ENCODE assay signal across 12 cellular contexts in genomic region chr19:42466521-42467436, GRCh38. TPM values are rescaled to one million over a fixed set of nuclear protein-coding genes. Genes with fewer than 3 reads are reported as not detected.
DNase-seq lines count a peak whose midpoint lies in the region; FAIRE-seq and TF ChIP-seq lines count a peak whose summit lies in the region.
"Had no signal": no experiment of that assay in that cellular context is flagged by ENCODE, and none has a peak within 500 bp of the region (broad histone marks: within the 10 kb centered on the region; RNA-seq: fewer than 3 reads in every experiment).

No MANE protein-coding gene starts in this region.

- peaks cover 8% of the 10 kb centered on the region for H4K20me1 ChIP-seq in smooth muscle cell (ENCODE audit: low read depth)

- peak; percentile 30 for DNase-seq in GM13977 (ENCODE audit: low spot score)
- DNase-seq in NCI-H526 treated with DMSO at 0.1 percent for 48 hours (lab: John Stamatoyannopoulos, UW), result peak; percentile 21
- DNase-seq in endothelial cell (ENCODE audit: low spot score), result no peak
- no peak for DNase-seq in smooth muscle cell (lab: John Stamatoyannopoulos, UW; ENCODE audit: unreplicated experiment)
- DNase-seq in DMS53 (lab: John Stamatoyannopoulos, UW), result no peak
- no peak for DNase-seq in AML-193 (lab: John Stamatoyannopoulos, UW)
- DNase-seq in frontal cortex (ENCODE audit: low spot score in 2 of 2), result no peak
- no peak for DNase-seq in HAP-1 (ENCODE audit: low spot score in 2 of 2)
- DNase-seq: amniotic stem cell, WERI-Rb-1 had no signal

- peak overlapping the region; percentile 51 for H3K27ac ChIP-seq in smooth muscle cell (ENCODE audit: low read depth)
- H3K27ac ChIP-seq: WERI-Rb-1 had no signal

- H3K9ac ChIP-seq in smooth muscle cell (ENCODE audit: low read depth), result no peak overlapping the region

- no peak for FAIRE-seq in frontal cortex (lab: Jason Lieb, UNC)
- FAIRE-seq: HTR-8/SVneo had no signal

- TF ChIP-seq CTCF in GM13977 (IDR thresholded peaks at IDR 0.05; ENCODE audit: extremely low read depth, insufficient read depth, missing control alignments) (no peak), endothelial cell (IDR thresholded peaks at IDR 0.05; ENCODE audit: unreplicated experiment) (no peak), smooth muscle cell (IDR thresholded peaks at IDR 0.05; ENCODE audit: borderline replicate concordance, insufficient read depth, poor library complexity, severe bottlenecking) (no peak)

- H3K27me3 Mint-ChIP-seq in endothelial cell (ENCODE audit: unreplicated experiment), result peaks cover 3% of the 10 kb centered on the region

- no peaks in the 10 kb centered on the region for H3K9me3 Mint-ChIP-seq in endothelial cell (ENCODE audit: unreplicated experiment)

- H3F3A ChIP-seq in smooth muscle cell (ENCODE audit: low read depth), result peaks cover 11% of the 10 kb centered on the region

- H3K79me2 ChIP-seq in smooth muscle cell (ENCODE audit: low read depth), result no peaks in the 10 kb centered on the region

- 61% methylated on average over 6 of the region's 6 CpGs for WGBS in smooth muscle cell (ENCODE audit: low lambda C conversion rate)

- no peaks in the 10 kb centered on the region for H3K27me3 ChIP-seq in smooth muscle cell (ENCODE audit: low read depth)
- H3K27me3 ChIP-seq in HAP-1 (ENCODE audit: low read depth), result no peaks in the 10 kb centered on the region

- H3K36me3 ChIP-seq in smooth muscle cell (ENCODE audit: low read depth), result no peaks in the 10 kb centered on the region
- H3K36me3 ChIP-seq in HAP-1 (replicated peaks), result no peaks in the 10 kb centered on the region
- H3K36me3 ChIP-seq: WERI-Rb-1 had no signal

- no peak overlapping the region for H2AFZ ChIP-seq in smooth muscle cell (ENCODE audit: low read depth)

- H3K4me3 Mint-ChIP-seq in endothelial cell (ENCODE audit: unreplicated experiment), result no peak overlapping the region

- H3K4me3 ChIP-seq in smooth muscle cell (no peak overlapping the region), HAP-1 (no peak overlapping the region)

- H3K4me2 ChIP-seq in smooth muscle cell, result peak overlapping the region; percentile 29

- in situ Hi-C loops in GM13977 (cut with MboI; ENCODE audit: low pct_unique_long_range_greater_than_20kb, low sequenced_read_pairs, unreplicated experiment), result loop anchor here (5.0 kb wide), 1 partner anchor 46 kb away; no protein-coding TSS in a partner anchor
- in situ Hi-C loops in HAP-1 (cut with MboI; ENCODE audit: low sequenced_read_pairs), result no loop called here

- peak overlapping the region; percentile 12 for H3K27ac Mint-ChIP-seq in endothelial cell (ENCODE audit: unreplicated experiment)

- H3K9me3 ChIP-seq in smooth muscle cell (replicated peaks; ENCODE audit: low read depth) (no peaks in the 10 kb centered on the region), HAP-1 (no peaks in the 10 kb centered on the region)

- H3K36me3 Mint-ChIP-seq in endothelial cell (ENCODE audit: low read depth, unreplicated experiment), result no peaks in the 10 kb centered on the region

- H3K4me1 Mint-ChIP-seq in endothelial cell (ENCODE audit: unreplicated experiment), result peaks cover 16% of the 10 kb centered on the region

- peaks cover 8% of the 10 kb centered on the region for H3K4me1 ChIP-seq in smooth muscle cell (ENCODE audit: low read depth)
- peaks cover 20% of the 10 kb centered on the region for H3K4me1 ChIP-seq in HAP-1

RNA-seq across cellular contexts. Expression of gene CXCL17, which starts 24.0 kb away (rescaled TPM):
- total RNA-seq in endothelial cell (ENCODE audit: unreplicated experiment) (not detected), smooth muscle cell (not detected in 2 replicates), frontal cortex (not detected)
- polyA plus RNA-seq in smooth muscle cell, result not detected in 2 replicates
- total RNA-seq: H7 had no signal

RNA-seq across cellular contexts. Expression of gene LIPE, which starts 39.6 kb away (rescaled TPM):
- total RNA-seq in endothelial cell (ENCODE audit: unreplicated experiment) (5.5 TPM), smooth muscle cell (4.0 and 9.2 TPM in 2 replicates), frontal cortex (10.2 TPM)
- polyA plus RNA-seq in smooth muscle cell, result 4.1 and 8.4 TPM in 2 replicates

Comparison
In these comparisons a context has a peak if more than half of its experiments do, and no peak if none do; other contexts are left out.
1. DNase-seq: peak in GM13977 (single experiment) and NCI-H526 treated with DMSO at 0.1 percent for 48 hours (single experiment); none in endothelial cell (single experiment), smooth muscle cell (single experiment), DMS53 (single experiment), AML-193 (0 of 2), frontal cortex (0 of 2) and HAP-1 (0 of 2).